ENCODE assay signal across 8 cellular contexts in the genomic region with DNA sequence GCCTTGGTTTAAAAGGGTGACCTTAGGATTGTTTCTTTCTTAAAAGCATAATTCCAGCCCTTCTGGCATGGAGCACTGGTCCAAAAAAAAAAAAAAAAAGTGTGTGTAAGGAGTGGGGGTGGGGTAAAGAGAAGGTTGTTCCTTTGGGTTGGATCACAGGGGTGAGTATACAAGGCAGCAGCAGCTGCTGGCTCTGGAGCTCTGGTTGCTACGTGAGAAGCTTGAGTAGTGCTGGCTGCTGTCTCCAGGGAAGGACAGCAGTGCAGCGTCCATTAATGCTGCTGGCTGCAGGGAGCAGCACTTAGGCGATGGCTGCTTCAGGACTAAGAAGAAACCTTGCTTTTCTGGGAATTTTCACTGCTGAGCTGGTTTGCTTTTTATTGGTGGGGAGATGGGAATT. TPM values are rescaled to one million over a fixed set of nuclear protein-coding genes. Genes with fewer than 3 reads are reported as not detected.
A peak's percentile ranks its signal among the peaks of the same experiment; 100 is the strongest.
DNase-seq lines count a peak whose midpoint lies in the region; ATAC-seq and TF ChIP-seq lines count a peak whose summit lies in the region.

No MANE protein-coding gene starts in this region.

- TF ChIP-seq POLR2A in stomach (IDR thresholded peaks at IDR 0.05): no peak

- no peak overlapping the region for H3K27ac ChIP-seq in MM.1S (ENCODE audit: low read length)
- H3K27ac ChIP-seq in left lung: peak overlapping the region; percentile 95 to 98
- H3K27ac ChIP-seq in stomach: peak overlapping the region; percentile 78 to 100 (median 99)

- H3K4me2 ChIP-seq in MM.1S (ENCODE audit: low read depth, low read length): peak overlapping the region; percentile 77

- no peaks in the 10 kb centered on the region for H3K27me3 ChIP-seq in MM.1S (replicated peaks; ENCODE audit: insufficient read depth, low read length)
- no peaks in the 10 kb centered on the region for H3K27me3 ChIP-seq in left lung
- no peaks in the 10 kb centered on the region for H3K27me3 ChIP-seq in stomach

- peaks cover 59% of the 10 kb centered on the region for H4K20me1 ChIP-seq in MM.1S (ENCODE audit: insufficient read depth, low read length)

- in situ Hi-C loops in SK-MEL-5 (cut with HindIII; ENCODE audit: low pct_unique_long_range_greater_than_20kb, low sequenced_read_pairs): no loop called here

- H3K36me3 ChIP-seq in MM.1S (replicated peaks; ENCODE audit: insufficient read depth, low read length) (peaks cover under 1% of the 10 kb centered on the region; the same call in 1 of the 2 replicates), left lung (peaks cover 0 to 7% of the 10 kb centered on the region in 2 donors), stomach (peaks cover 0 to 4% (median 2%) of the 10 kb centered on the region in 4 donors)

- ATAC-seq in left lung (peak; percentile 4), HG02970 (IDR thresholded peaks at IDR 0.05; ENCODE audit: low FRiP score, unreplicated experiment) (no peak)

- TF ChIP-seq CTCF in MM.1S (IDR thresholded peaks at IDR 0.05; ENCODE audit: low read length) (no peak), left lung (IDR thresholded peaks at IDR 0.05) (no peak), stomach (IDR thresholded peaks at IDR 0.05) (no peak)

- no peak overlapping the region for H2AFZ ChIP-seq in MM.1S (ENCODE audit: low read length)

- H3K9me3 ChIP-seq in MM.1S (replicated peaks; ENCODE audit: insufficient read depth, low read length) (no peaks in the 10 kb centered on the region), left lung (no peaks in the 10 kb centered on the region), stomach (no peaks in the 10 kb centered on the region)

- intact Hi-C loops in left lung (cut with DNase I) (loop anchor here in 1 of 2 donors (10.0 kb wide), 1 partner anchor 45 kb away; no protein-coding TSS in a partner anchor), stomach (cut with DNase I; ENCODE audit: low total_unique reads) (no loop called here)

- H3F3A ChIP-seq in MM.1S (ENCODE audit: insufficient read depth, low read length): peaks cover 29% of the 10 kb centered on the region; the same call in 1 of the 2 replicates

- no peak for TF ChIP-seq EP300 in stomach (IDR thresholded peaks at IDR 0.05)

- H3K9me2 ChIP-seq in MM.1S (replicated peaks; ENCODE audit: insufficient read depth, low read length): no peaks in the 10 kb centered on the region

- DNase-seq in ELF-1 (ENCODE audit: low read depth, low spot score) (peak; percentile 93), MM.1S (peak; percentile 23), SK-MEL-5 (ENCODE audit: low read depth, low spot score) (peak; percentile 93), ecto neural progenitor cell (ENCODE audit: low spot score) (peak; percentile 75), left lung (peak; percentile 58 to 79), stomach (peak; percentile 70), germinal center (ENCODE audit: low spot score) (no peak)

- H3K4me1 ChIP-seq in MM.1S (ENCODE audit: low read length) (peaks cover 25% of the 10 kb centered on the region), left lung (peaks cover 51 to 75% of the 10 kb centered on the region in 2 donors), stomach (peaks cover 62 to 75% (median 69%) of the 10 kb centered on the region in 4 donors)

- peak overlapping the region; percentile 98 for H3K9ac ChIP-seq in MM.1S (ENCODE audit: low read length)

- peaks cover 86% of the 10 kb centered on the region for H3K79me2 ChIP-seq in MM.1S (ENCODE audit: low read length)

- WGBS in stomach, 5 donors: 0 to 3% (median 2%) methylated on average over 3 of the region's 3 CpGs

- H3K4me3 ChIP-seq in MM.1S (ENCODE audit: low read length) (peak overlapping the region; percentile 88), left lung (peak overlapping the region; percentile 79 to 85), stomach (peak overlapping the region; percentile 65 to 97 (median 85))

RNA-seq across cellular contexts. Expression of a gene that starts 2.3 kb away (rescaled TPM):
- total RNA-seq in SK-MEL-5 (2014; rRNA removed; shearing (Covaris generic)): 39.8 and 41.0 TPM in 2 replicates
- polyA plus RNA-seq in SK-MEL-5 (2015; cell fraction: cytosol; rRNA removed): 40.8 and 59.8 TPM in 2 replicates
- 203 and 235 TPM in 2 replicates for polyA plus RNA-seq in SK-MEL-5 (2015; cell fraction: nucleus; rRNA removed)
- total RNA-seq in left lung (100 to 1,000 TPM in 1 of 2 donors, 10 to 100 TPM in 1; 82.2 to 113 TPM), stomach (100 to 1,000 TPM in 4 of 5 donors, 10 to 100 TPM in 1; 79.4 to 431 (median 150) TPM)
- polyA plus RNA-seq in stomach: 10 to 100 TPM; 11.2 to 16.3 (median 11.3) TPM

RNA-seq across cellular contexts. Expression of a gene that starts 36.9 kb away (rescaled TPM):
- total RNA-seq in SK-MEL-5 (2014; rRNA removed; shearing (Covaris generic)): 73.5 and 85.0 TPM in 2 replicates
- 43.6 and 48.6 TPM in 2 replicates for polyA plus RNA-seq in SK-MEL-5 (2015; cell fraction: cytosol; rRNA removed)
- 42.2 and 52.5 TPM in 2 replicates for polyA plus RNA-seq in SK-MEL-5 (2015; cell fraction: nucleus; rRNA removed)
- total RNA-seq in left lung (10 to 100 TPM; 32.2 to 35.4 TPM), stomach (100 to 1,000 TPM in 1 of 5 donors, 10 to 100 TPM in 3, 1 to 10 TPM in 1; 4.7 to 255 (median 40.3) TPM)
- polyA plus RNA-seq in stomach: 10 to 100 TPM; 20.0 to 24.6 (median 23.5) TPM
